9 cellular contexts compared by ENCODE assay signal in genomic region chr1:12511128-12511484, GRCh38.
DNase-seq lines count a peak whose midpoint lies in the region; ATAC-seq and TF ChIP-seq lines count a peak whose summit lies in the region.
"Had no signal": no experiment of that assay in that cellular context is flagged by ENCODE, and none has a peak within 500 bp of the region (broad histone marks: within the 10 kb centered on the region; RNA-seq: fewer than 3 reads in every experiment).

No MANE protein-coding gene starts in this region.

- no peak for TF ChIP-seq CTCF in heart left ventricle (IDR thresholded peaks at IDR 0.05)
- no peak for TF ChIP-seq CTCF in dorsolateral prefrontal cortex (IDR thresholded peaks at IDR 0.05 in 54 of 56, conservative IDR thresholded peaks at IDR 0.05 in 2 of 56; ENCODE audit: low read depth in 1 of 56, partially characterized antibody in 56 of 56)

- peaks cover 22 to 54% (median 47%) of the 10 kb centered on the region in 4 donors for H3K4me1 Mint-ChIP-seq in naive thymus-derived CD8-positive, alpha-beta T cell
- peaks cover 5% of the 10 kb centered on the region for H3K4me1 Mint-ChIP-seq in stimulated activated memory B cell treated with anti-CD40 and anti-IgM and Interleukin-4, amounts not matched to agents 10 μg/mL and 1 μg/mL and 100 μg/mL, for 72 hours

- H3K27me3 Mint-ChIP-seq in naive thymus-derived CD8-positive, alpha-beta T cell: no peaks in the 10 kb centered on the region
- no peaks in the 10 kb centered on the region for H3K27me3 Mint-ChIP-seq in stimulated activated memory B cell treated with anti-CD40 and anti-IgM and Interleukin-4, amounts not matched to agents 10 μg/mL and 1 μg/mL and 100 μg/mL, for 72 hours

- intact Hi-C loops in heart left ventricle (cut with DNase I): loop anchor here in 3 of 10 donors (5.0 to 10.0 kb wide), 2 partner anchors 41 to 104 kb away; partner anchors contain the start of gene DHRS3 (in 2 of the 3)
- intact Hi-C loops in cardiac septum (cut with DNase I): no loop called here
- intact Hi-C loops in dorsolateral prefrontal cortex (cut with DNase I): no loop called here

- peak in 1 of 4 donors; percentile 24 for ATAC-seq in heart left ventricle
- peak in 1 of 2 donors; percentile 1 for ATAC-seq in naive thymus-derived CD8-positive, alpha-beta T cell
- ATAC-seq in stimulated activated memory B cell treated with anti-CD40 and anti-IgM and Interleukin-4, amounts not matched to agents 10 μg/mL and 1 μg/mL and 100 μg/mL, for 72 hours: no peak

- DNase-seq in heart left ventricle: no peak
- no peak for DNase-seq in cardiac septum (ENCODE audit: low spot score)
- DNase-seq in dorsolateral prefrontal cortex: no peak
- DNase-seq in naive thymus-derived CD8-positive, alpha-beta T cell: no peak
- DNase-seq in COLO668 (lab: John Stamatoyannopoulos, UW; ENCODE audit: unreplicated experiment): no peak
- no peak for DNase-seq in NCI-H774 (lab: John Stamatoyannopoulos, UW)
- DNase-seq: NCI-H526 treated with DMSO at 0.1 percent for 48 hours had no signal

- WGBS in heart left ventricle, 4 donors: 59 to 78% (median 69%) methylated on average over 3 of the region's 3 CpGs
- WGBS in urinary bladder: 80% methylated on average over 3 of the region's 3 CpGs

- H3K4me3 ChIP-seq in heart left ventricle: peak overlapping the region in 3 of 12 donors; percentile 14 to 47 (median 28)
- peak overlapping the region in 28 of 59 donors; percentile 5 to 40 (median 18) for H3K4me3 ChIP-seq in dorsolateral prefrontal cortex
- H3K4me3 ChIP-seq in urinary bladder (ENCODE audit: low read depth, low read length): no peak overlapping the region

- H3K27ac Mint-ChIP-seq in naive thymus-derived CD8-positive, alpha-beta T cell: peak overlapping the region; percentile 97 to 99 (median 98)
- no peak overlapping the region for H3K27ac Mint-ChIP-seq in stimulated activated memory B cell treated with anti-CD40 and anti-IgM and Interleukin-4, amounts not matched to agents 10 μg/mL and 1 μg/mL and 100 μg/mL, for 72 hours

- H3K27ac ChIP-seq in heart left ventricle: peak overlapping the region in 10 of 12 donors; percentile 10 to 78 (median 37)
- H3K27ac ChIP-seq in dorsolateral prefrontal cortex: peak overlapping the region in 51 of 59 donors; percentile 5 to 84 (median 56)
- peak overlapping the region; percentile 48 for H3K27ac ChIP-seq in urinary bladder (ENCODE audit: low read depth)

- H3K36me3 ChIP-seq in heart left ventricle: peaks cover 0 to 43% (median 31%) of the 10 kb centered on the region in 9 donors
- H3K36me3 ChIP-seq in urinary bladder (ENCODE audit: insufficient read depth): peaks cover 5% of the 10 kb centered on the region

- H3K4me3 Mint-ChIP-seq in naive thymus-derived CD8-positive, alpha-beta T cell: peak overlapping the region; percentile 72 to 92 (median 82)
- no peak overlapping the region for H3K4me3 Mint-ChIP-seq in stimulated activated memory B cell treated with anti-CD40 and anti-IgM and Interleukin-4, amounts not matched to agents 10 μg/mL and 1 μg/mL and 100 μg/mL, for 72 hours

- no peaks in the 10 kb centered on the region for H3K27me3 ChIP-seq in heart left ventricle
- H3K27me3 ChIP-seq in dorsolateral prefrontal cortex: no peaks in the 10 kb centered on the region

- POLR2A ChIA-PET in naive thymus-derived CD8-positive, alpha-beta T cell (lab: Charles Lee): interaction anchor here (0.5 to 3.1 kb wide), 17 partner anchors 8 to 107 kb away, joined by 3 to 40 read pairs (median 5); partner anchors contain the start of gene DHRS3

- peaks cover 5 to 32% (median 17%) of the 10 kb centered on the region in 3 donors for H3K36me3 Mint-ChIP-seq in naive thymus-derived CD8-positive, alpha-beta T cell
- peaks cover 51% of the 10 kb centered on the region for H3K36me3 Mint-ChIP-seq in stimulated activated memory B cell treated with anti-CD40 and anti-IgM and Interleukin-4, amounts not matched to agents 10 μg/mL and 1 μg/mL and 100 μg/mL, for 72 hours

- H3K4me1 ChIP-seq in heart left ventricle (peaks cover 2 to 52% (median 30%) of the 10 kb centered on the region in 12 donors), urinary bladder (ENCODE audit: insufficient read depth) (peaks cover 2% of the 10 kb centered on the region)

- H3K9me3 Mint-ChIP-seq in naive thymus-derived CD8-positive, alpha-beta T cell: peaks cover 0 to 10% (median 2%) of the 10 kb centered on the region in 9 donors
- H3K9me3 Mint-ChIP-seq in stimulated activated memory B cell treated with anti-CD40 and anti-IgM and Interleukin-4, amounts not matched to agents 10 μg/mL and 1 μg/mL and 100 μg/mL, for 72 hours: no peaks in the 10 kb centered on the region

- H3K9me3 ChIP-seq in heart left ventricle: no peaks in the 10 kb centered on the region

- TF ChIP-seq POLR2A in heart left ventricle (IDR thresholded peaks at IDR 0.05): no peak
